32 cellular contexts compared by ENCODE assay signal in genomic region chr1:210254298-210254697, GRCh38. TPM values are rescaled to one million over a fixed set of nuclear protein-coding genes. Genes with fewer than 3 reads are reported as not detected.
"Had no signal": no experiment of that assay in that cellular context is flagged by ENCODE, and none has a peak within 500 bp of the region (broad histone marks: within the 10 kb centered on the region; RNA-seq: fewer than 3 reads in every experiment).

No MANE protein-coding gene starts in this region.

- H3K9me3 Mint-ChIP-seq: activated B cell treated with CpG ODN at 0.5 μM for 24 hours; activated CD8-positive, alpha-beta T cell treated with anti-CD3 and anti-CD28 coated beads for 36 hours; activated T-cell treated with anti-CD3 and anti-CD28 coated beads, Interleukin-2, amount 50 U/mL, for 4 hours; effector memory CD8-positive, alpha-beta T cell; T-helper 2 cell treated with Interferon-gamma antibody and Interleukin-4, amounts not matched to agents 5 μg/mL and 100 μg/mL, for 36 hours had no signal

- H3K9me3 ChIP-seq: body of pancreas, esophagus squamous epithelium, gastroesophageal sphincter had no signal

- FAIRE-seq: colon, endothelial cell of umbilical vein had no signal

- H3K27ac Mint-ChIP-seq: activated B cell treated with CpG ODN at 0.5 μM for 24 hours; activated CD8-positive, alpha-beta T cell treated with anti-CD3 and anti-CD28 coated beads for 36 hours; activated naive CD8-positive, alpha-beta T cell; activated T-helper 17 cell treated with anti-CD3 and anti-CD28 coated beads, Interleukin-2, amount 50 U/mL, for 72 hours; effector memory CD8-positive, alpha-beta T cell; T-helper 17 cell; T-helper 2 cell treated with Interferon-gamma antibody and Interleukin-4, amounts not matched to agents 5 μg/mL and 100 μg/mL, for 36 hours had no signal

- H3K27ac ChIP-seq: body of pancreas, epithelial cell of prostate, esophagus squamous epithelium, gastroesophageal sphincter, WERI-Rb-1 had no signal

- H3K27me3 ChIP-seq: body of pancreas, gastroesophageal sphincter had no signal

- H3K36me3 Mint-ChIP-seq: activated naive CD8-positive, alpha-beta T cell had no signal

- H3K36me3 ChIP-seq: esophagus squamous epithelium, gastroesophageal sphincter, WERI-Rb-1 had no signal

- H3K4me3 Mint-ChIP-seq: activated B cell treated with CpG ODN at 0.5 μM for 24 hours; activated CD8-positive, alpha-beta T cell treated with anti-CD3 and anti-CD28 coated beads for 36 hours; activated naive CD8-positive, alpha-beta T cell; activated T-cell treated with anti-CD3 and anti-CD28 coated beads, Interleukin-2, amount 50 U/mL, for 4 hours; activated T-helper 17 cell treated with anti-CD3 and anti-CD28 coated beads, Interleukin-2, amount 50 U/mL, for 72 hours; effector memory CD8-positive, alpha-beta T cell; T-helper 17 cell; T-helper 2 cell treated with Interferon-gamma antibody and Interleukin-4, amounts not matched to agents 5 μg/mL and 100 μg/mL, for 36 hours had no signal

- DNase-seq: activated B cell treated with CpG ODN at 0.5 μM for 24 hours; activated CD4-positive, alpha-beta T cell treated with anti-CD3 and anti-CD28 coated beads for 48 hours; activated CD4-positive, alpha-beta T cell treated with anti-CD3 and anti-CD28 coated beads, Interleukin-2, amount 50 U/mL, for 1 hour; activated CD4-positive, alpha-beta T cell treated with anti-CD3 and anti-CD28 coated beads, Interleukin-2, amount 50 U/mL, for 48 hours; activated CD8-positive, alpha-beta memory T cell treated with anti-CD3 and anti-CD28 coated beads for 24 hours; activated CD8-positive, alpha-beta T cell treated with anti-CD3 and anti-CD28 coated beads for 36 hours; activated effector memory CD4-positive, alpha-beta T cell treated with Interleukin-2 at 50 U/mL for 16 hours; activated gamma-delta T cell treated with Interleukin-2 at 50 U/mL for 16 hours; activated naive CD4-positive, alpha-beta T cell treated with anti-CD3 and anti-CD28 coated beads, Interleukin-2, amount 50 U/mL, for 16 hours; activated naive CD4-positive, alpha-beta T cell treated with Interleukin-2 at 50 U/mL for 16 hours; activated T-cell treated with anti-CD3 and anti-CD28 coated beads, Interleukin-2, amount 50 U/mL, for 4 hours; amniotic stem cell; aorta; body of pancreas; caudate nucleus; cortex of kidney; dermis blood vessel endothelial cell; effector CD4-positive, alpha-beta T cell; effector memory CD8-positive, alpha-beta T cell; esophagus squamous epithelium; foreskin melanocyte; T-helper 1 cell; T-helper 17 cell; T1000; WERI-Rb-1 had no signal

- H3K4me3 ChIP-seq: body of pancreas, esophagus squamous epithelium, gastroesophageal sphincter had no signal

RNA-seq across cellular contexts. Expression of gene SERTAD4, which starts 21.7 kb away (rescaled TPM):
- total RNA-seq: activated B cell treated with CpG ODN at 0.5 μM for 24 hours; activated CD8-positive, alpha-beta T cell treated with anti-CD3 and anti-CD28 coated beads for 36 hours; activated T-cell treated with anti-CD3 and anti-CD28 coated beads, Interleukin-2, amount 50 U/mL, for 4 hours; activated T-helper 17 cell treated with anti-CD3 and anti-CD28 coated beads, Interleukin-2, amount 50 U/mL, for 72 hours; T-helper 17 cell had no signal
